ENCODE assay signal across 16 cellular contexts in genomic region chr6:13480631-13481501, GRCh38. TPM values are rescaled to one million over a fixed set of nuclear protein-coding genes. Genes with fewer than 3 reads are reported as not detected.
A peak's percentile ranks its signal among the peaks of the same experiment; 100 is the strongest.
DNase-seq lines count a peak whose midpoint lies in the region; ATAC-seq, FAIRE-seq and TF ChIP-seq lines count a peak whose summit lies in the region.
"Had no signal": no experiment of that assay in that cellular context is flagged by ENCODE, and none has a peak within 500 bp of the region (broad histone marks: within the 10 kb centered on the region; RNA-seq: fewer than 3 reads in every experiment).

No MANE protein-coding gene starts in this region.

- in situ Hi-C loops in GM12878 (cut with MboI) = no loop called here

- RAD21 ChIA-PET in GM12878 (lab: Charles Lee; ENCODE audit: unreplicated experiment) = interaction anchor here (1.0 to 11.8 kb wide), 9 partner anchors 18 to 124 kb away, joined by 3 to 193 read pairs (median 7); no protein-coding TSS in a partner anchor

- BruUV-seq in GM12878 (replicated peaks; lab: Mats Ljungman, UMichigan) = no TSS peak

- WGBS in GM12878 (ENCODE audit: insufficient coverage, insufficient replicate concordance, low lambda C conversion rate, missing lambda C conversion rate) = 81% methylated on average over 6 of the region's 6 CpGs

- CTCF ChIA-PET in GM12878 (lab: Yijun Ruan, JAX) = interaction anchor here (0.8 to 5.5 kb wide), 6 partner anchors 24 to 94 kb away, joined by 3 to 30 read pairs (median 4); partner anchors contain the start of gene SIRT5

- H3K27me3 Mint-ChIP-seq in type B pancreatic cell = peaks cover 26% of the 10 kb centered on the region
- peaks cover 20% of the 10 kb centered on the region for H3K27me3 Mint-ChIP-seq in GM23338 (ENCODE audit: insufficient read depth, low read depth, poor library complexity)
- H3K27me3 Mint-ChIP-seq: stimulated activated naive CD8-positive, alpha-beta T cell treated with anti-CD3 and anti-CD28 coated beads, Interleukin-15, Interleukin-2, amounts not matched to agents 100 ng/mL and 50 ng/mL, for 24 hours had no signal

- H3K4me2 ChIP-seq in GM12878 (ENCODE audit: control insufficient read depth, insufficient read depth) (peak overlapping the region; percentile 58), keratinocyte (ENCODE audit: control insufficient read depth, extremely low read depth, insufficient read depth, low read depth, low read length) (peak overlapping the region; percentile 77), GM23338 (no peak overlapping the region)

- H3K27ac ChIP-seq in left ventricle myocardium inferior (replicated peaks) (peak overlapping the region; percentile 3), GM12878 (ENCODE audit: control insufficient read depth, insufficient read depth) (peak overlapping the region; percentile 49), keratinocyte (ENCODE audit: control insufficient read depth, insufficient read depth, low read length) (peak overlapping the region; percentile 91), GM23338 (ENCODE audit: low read depth) (no peak overlapping the region)

- H3K9ac ChIP-seq in GM12878 (ENCODE audit: control insufficient read depth, insufficient read depth, low read length) (no peak overlapping the region; the same call in 1 of the 2 replicates), keratinocyte (ENCODE audit: control insufficient read depth, extremely low read depth, insufficient read depth, low read length) (peak overlapping the region; percentile 66)

- H3K4me3 Mint-ChIP-seq in type B pancreatic cell (no peak overlapping the region), GM23338 (no peak overlapping the region)
- H3K4me3 Mint-ChIP-seq: stimulated activated naive CD8-positive, alpha-beta T cell treated with anti-CD3 and anti-CD28 coated beads, Interleukin-15, Interleukin-2, amounts not matched to agents 100 ng/mL and 50 ng/mL, for 24 hours; T-cell had no signal

- no peaks in the 10 kb centered on the region for H3K27me3 ChIP-seq in left ventricle myocardium inferior (ENCODE audit: low read depth)
- H3K27me3 ChIP-seq in GM12878 (replicated peaks in 1 of 2; ENCODE audit: control insufficient read depth in 2 of 2, insufficient read depth in 2 of 2, low read length in 1 of 2) = no peaks in the 10 kb centered on the region
- no peaks in the 10 kb centered on the region for H3K27me3 ChIP-seq in keratinocyte (ENCODE audit: control insufficient read depth, extremely low read depth, insufficient read depth, low read length)
- H3K27me3 ChIP-seq in GM23338 (ENCODE audit: insufficient read depth) = peaks cover 30% of the 10 kb centered on the region

- no peak for TF ChIP-seq EP300 in GM12878 (IDR thresholded peaks at IDR 0.05; ENCODE audit: borderline replicate concordance in 1 of 2, control insufficient read depth in 1 of 2, low read depth in 2 of 2, low read length in 2 of 2)

- DNase-seq in left ventricle myocardium inferior = no peak
- DNase-seq in left ventricle myocardium superior = no peak
- no peak for DNase-seq in GM12878 (ENCODE audit: low read depth, low spot score)
- DNase-seq in keratinocyte (ENCODE audit: low read depth, low spot score) = peak; percentile 74
- peak; percentile 31 for DNase-seq in type B pancreatic cell (ENCODE audit: extremely low spot score, unreplicated experiment)
- no peak for DNase-seq in NCI-H1105 treated with DMSO at 0.1 percent for 48 hours (lab: John Stamatoyannopoulos, UW)
- DNase-seq in GM23338 (ENCODE audit: low spot score) = no peak
- DNase-seq: activated CD4-positive, CD25-positive, alpha-beta regulatory T cell; Caco-2; NCI-H1417; occipital lobe; T-cell had no signal

- SMC1A ChIA-PET in GM12878 (lab: Charles Lee; ENCODE audit: uncharacterized antibody, unreplicated experiment) = interaction anchor here (0.9 to 10.5 kb wide), 13 partner anchors 11 to 145 kb away, joined by 3 to 181 read pairs (median 5); partner anchors contain the start of gene SIRT5

- H3K9me1 ChIP-seq in keratinocyte (ENCODE audit: control insufficient read depth, extremely low read depth, insufficient read depth, low read length) = no peaks in the 10 kb centered on the region

- dilution Hi-C loops in keratinocyte (cut with MboI; ENCODE audit: extremely low pct_ligation_motif_present, low sequenced_read_pairs) = no loop called here

- TF ChIP-seq RAD21 in GM12878 (IDR thresholded peaks at IDR 0.05; ENCODE audit: insufficient read depth, low read depth, low read length) = no peak

- H3K36me3 Mint-ChIP-seq in type B pancreatic cell = no peaks in the 10 kb centered on the region
- peaks cover 6% of the 10 kb centered on the region; the same call in 2 of the 3 replicates for H3K36me3 Mint-ChIP-seq in GM23338 (ENCODE audit: low read depth)
- H3K36me3 Mint-ChIP-seq: IgD-negative memory B cell had no signal

- H3F3A ChIP-seq in GM23338 (replicated peaks; ENCODE audit: low read depth) = no peaks in the 10 kb centered on the region

- no peak for ATAC-seq in left ventricle myocardium superior
- ATAC-seq in GM12878 = peak; percentile 2; the same call in 2 of the 3 replicates
- ATAC-seq in GM23338 = no peak
- no peak for ATAC-seq in HG03439 (IDR thresholded peaks at IDR 0.05; ENCODE audit: unreplicated experiment)
- ATAC-seq: T-cell had no signal

- peaks cover 89% of the 10 kb centered on the region for H3K79me2 ChIP-seq in GM12878 (ENCODE audit: control insufficient read depth, insufficient read depth, low read length)
- peaks cover 48% of the 10 kb centered on the region for H3K79me2 ChIP-seq in keratinocyte (ENCODE audit: control insufficient read depth, insufficient read depth, low read length)
- peaks cover 34% of the 10 kb centered on the region for H3K79me2 ChIP-seq in GM23338 (replicated peaks; ENCODE audit: insufficient read depth)

- FAIRE-seq in GM12878 (lab: Jason Lieb, UNC) (peak; percentile 62), keratinocyte (lab: Jason Lieb, UNC) (peak; percentile 68)

- no peaks in the 10 kb centered on the region for H3K9me2 ChIP-seq in GM23338 (ENCODE audit: insufficient read depth)

- H3K4me1 ChIP-seq in left ventricle myocardium inferior (peaks cover 79% of the 10 kb centered on the region), GM12878 (ENCODE audit: control insufficient read depth, insufficient read depth, low read length) (peaks cover 43% of the 10 kb centered on the region), keratinocyte (ENCODE audit: control insufficient read depth, extremely low read depth, insufficient read depth, low read length) (peaks cover 62% of the 10 kb centered on the region), GM23338 (ENCODE audit: insufficient read depth) (peaks cover 10% of the 10 kb centered on the region)
- H3K4me1 ChIP-seq: Caco-2 had no signal

- no peak overlapping the region for H2AFZ ChIP-seq in GM12878 (ENCODE audit: control insufficient read depth, low read depth, low read length)
- peak overlapping the region; percentile 64 for H2AFZ ChIP-seq in keratinocyte (ENCODE audit: control insufficient read depth, low read length)
- no peak overlapping the region for H2AFZ ChIP-seq in GM23338

- H3K36me3 ChIP-seq in left ventricle myocardium inferior (peaks cover 11% of the 10 kb centered on the region), GM12878 (ENCODE audit: control insufficient read depth in 2 of 2, insufficient read depth in 2 of 2, low read length in 1 of 2) (peaks cover 9 to 22% of the 10 kb centered on the region in 2 experiments), keratinocyte (ENCODE audit: control insufficient read depth in 2 of 2, extremely low read depth in 1 of 2, insufficient read depth in 2 of 2, low read length in 2 of 2) (peaks cover 4 to 16% of the 10 kb centered on the region in 2 experiments), GM23338 (ENCODE audit: insufficient read depth) (no peaks in the 10 kb centered on the region)

- POLR2A ChIA-PET in GM12878 (lab: Charles Lee) = interaction anchor here (0.7 to 3.9 kb wide), 10 partner anchors 10 to 144 kb away, joined by 3 to 24 read pairs (median 6); no protein-coding TSS in a partner anchor

- intact Hi-C loops in left ventricle myocardium inferior (cut with micrococcal nuclease) (loop anchor here (10.0 kb wide), 1 partner anchor 56 kb away; no protein-coding TSS in a partner anchor), left ventricle myocardium superior (cut with micrococcal nuclease) (no loop called here), GM12878 (cut with micrococcal nuclease; ENCODE audit: unreplicated experiment) (no loop called here)

- TF ChIP-seq POLR2A in GM12878 (IDR thresholded peaks at IDR 0.05; ENCODE audit: low read depth, low read length) = no peak

- H3K27ac Mint-ChIP-seq in type B pancreatic cell = no peak overlapping the region
- no peak overlapping the region for H3K27ac Mint-ChIP-seq in GM23338
- H3K27ac Mint-ChIP-seq: stimulated activated naive CD8-positive, alpha-beta T cell treated with anti-CD3 and anti-CD28 coated beads, Interleukin-15, Interleukin-2, amounts not matched to agents 100 ng/mL and 50 ng/mL, for 24 hours; T-cell had no signal

- no peak overlapping the region for H3K4me3 ChIP-seq in left ventricle myocardium inferior
- H3K4me3 ChIP-seq in GM12878 = peak overlapping the region; percentile 33; the same call in 1 of the 2 replicates
- peak overlapping the region in 2 of 3 experiments; percentile 19 to 30 for H3K4me3 ChIP-seq in keratinocyte (ENCODE audit: control insufficient read depth in 2 of 3, extremely low read depth in 1 of 3, insufficient read depth in 2 of 3, low read depth in 1 of 3, low read length in 3 of 3)
- H3K4me3 ChIP-seq in GM23338 = no peak overlapping the region
- H3K4me3 ChIP-seq: skin epidermis had no signal

- TF ChIP-seq CTCF in left ventricle myocardium inferior (IDR thresholded peaks at IDR 0.05; ENCODE audit: borderline replicate concordance) (no peak), GM12878 (IDR thresholded peaks at IDR 0.05 in 2 of 3, conservative IDR thresholded peaks at IDR 0.05 in 1 of 3; ENCODE audit: control insufficient read depth in 2 of 3, extremely low read depth in 1 of 3, insufficient read depth in 1 of 3, low read depth in 3 of 3, low read length in 3 of 3) (no peak), keratinocyte (optimal IDR thresholded peaks at IDR 0.05 in 1 of 3, IDR thresholded peaks at IDR 0.05 in 1 of 3, conservative IDR thresholded peaks at IDR 0.05 in 1 of 3; ENCODE audit: extremely low read depth in 1 of 3, insufficient read depth in 2 of 3, low read length in 3 of 3) (no peak), type B pancreatic cell (conservative IDR thresholded peaks at IDR 0.05) (no peak), GM23338 (conservative IDR thresholded peaks at IDR 0.05; ENCODE audit: low read depth in 2 of 2) (no peak)

- H3K9me3 Mint-ChIP-seq in type B pancreatic cell (no peaks in the 10 kb centered on the region), GM23338 (no peaks in the 10 kb centered on the region; the same call in 2 of the 3 replicates)
- H3K9me3 Mint-ChIP-seq: IgD-negative memory B cell; stimulated activated naive CD8-positive, alpha-beta T cell treated with anti-CD3 and anti-CD28 coated beads, Interleukin-15, Interleukin-2, amounts not matched to agents 100 ng/mL and 50 ng/mL, for 24 hours; T-cell had no signal

- H3K9me3 ChIP-seq in left ventricle myocardium inferior (replicated peaks) = no peaks in the 10 kb centered on the region
- H3K9me3 ChIP-seq in GM12878 (replicated peaks; ENCODE audit: control insufficient read depth, insufficient read depth, low read length) = peaks cover 4% of the 10 kb centered on the region; the same call in 2 of the 3 replicates
- no peaks in the 10 kb centered on the region for H3K9me3 ChIP-seq in keratinocyte (ENCODE audit: control insufficient read depth, low read depth, low read length)
- H3K9me3 ChIP-seq: Caco-2 had no signal

- H4K20me1 ChIP-seq in GM12878 (ENCODE audit: control insufficient read depth, insufficient read depth) (no peaks in the 10 kb centered on the region), keratinocyte (ENCODE audit: control insufficient read depth, extremely low read depth, insufficient read depth, low read length) (no peaks in the 10 kb centered on the region), GM23338 (replicated peaks; ENCODE audit: insufficient read depth) (no peaks in the 10 kb centered on the region; the same call in 1 of the 2 replicates)

- H3K4me1 Mint-ChIP-seq in type B pancreatic cell (ENCODE audit: unreplicated experiment) = peaks cover 12% of the 10 kb centered on the region
- peaks cover 31% of the 10 kb centered on the region for H3K4me1 Mint-ChIP-seq in GM23338

RNA-seq across cellular contexts. Expression of gene GFOD1, which starts 6.5 kb away (rescaled TPM):
- total RNA-seq in left ventricle myocardium inferior (51.6 TPM), left ventricle myocardium superior (33.7 TPM), GM12878 (2014; rRNA removed) (16.3 and 16.8 TPM in 2 replicates), GM12878 (2014; rRNA removed; fragmentation: Illumina TruSeq; extraction: Trizol) (14.6 and 15.1 TPM in 2 replicates), GM12878 (2021) (18.0 and 20.6 TPM in 2 replicates), type B pancreatic cell (ENCODE audit: low replicate concordance) (4.1 and 4.8 TPM in 2 replicates)
- 121 and 123 TPM in 2 replicates for total RNA-seq in GM12878 (2013; cell fraction: nucleolus; rRNA removed)
- 5.7 TPM for polyA plus RNA-seq in GM12878 (2011; ENCODE audit: low read depth)
- polyA plus RNA-seq in GM12878 (2011; rRNA removed) (40.1 and 41.4 TPM in 2 replicates), GM12878 (2014; fragmentation: Illumina TruSeq; extraction: Trizol) (9.8 and 10.2 TPM in 2 replicates), GM12878 (2014; fragmentation: Nextera tagmentation; extraction: Ambion mirVana) (1 to 10 TPM; 6.5 to 7.9 TPM), GM12878 (2014; rRNA removed) (14.8 and 16.1 TPM in 2 replicates), GM12878 (2016; fragmentation: Nextera tagmentation; extraction: Ambion mirVana) (10 to 100 TPM; 16.9 to 22.8 TPM), keratinocyte (7.2 to 8.9 TPM (median 7.4 TPM) in 3 replicates), GM23338 (2016; fragmentation: Nextera tagmentation; extraction: Ambion mirVana) (4.1 and 4.9 TPM in 2 replicates)
- 32.8 and 36.8 TPM in 2 replicates for polyA plus RNA-seq in GM12878 (2011; cell fraction: cytosol; rRNA removed)
- polyA plus RNA-seq in GM12878 (2011; cell fraction: nucleus; rRNA removed) = 40.6 and 41.7 TPM in 2 replicates
- 8.8 and 11.5 TPM in 2 replicates for polyA plus RNA-seq in GM12878 (2012)
- 70.4 and 77.3 TPM in 2 replicates for polyA minus RNA-seq in GM12878 (2011; rRNA and poly(A)+ RNA removed)
- 22.9 and 27.3 TPM in 2 replicates for polyA minus RNA-seq in GM12878 (2011; cell fraction: cytosol; rRNA and poly(A)+ RNA removed)
- 48.8 and 86.5 TPM in 2 replicates for polyA minus RNA-seq in GM12878 (2011; cell fraction: nucleus; rRNA and poly(A)+ RNA removed)
- 3.1 TPM for polyA plus RNA-seq in keratinocyte (2011; ENCODE audit: low read depth)
- polyA plus RNA-seq in keratinocyte (2011; cell fraction: cytosol; rRNA removed) = 5.1 and 6.3 TPM in 2 replicates
- polyA plus RNA-seq in keratinocyte (2011; cell fraction: nucleus; rRNA removed) = 16.2 and 16.8 TPM in 2 replicates
- polyA plus RNA-seq in keratinocyte (2012; ENCODE audit: low replicate concordance) = 5.5 and 7.4 TPM in 2 replicates
- polyA minus RNA-seq in keratinocyte = 13.6 to 16.3 TPM (median 15.7 TPM) in 3 replicates
- 11.1 TPM for polyA minus RNA-seq in keratinocyte (2011; cell fraction: cytosol; rRNA and poly(A)+ RNA removed)
- polyA minus RNA-seq in keratinocyte (2011; cell fraction: nucleus; rRNA and poly(A)+ RNA removed) = 18.8 and 27.3 TPM in 2 replicates
- total RNA-seq in GM23338 (2014; rRNA removed; shearing (Covaris generic)) = 12.8 and 13.1 TPM in 2 replicates

Comparison
In these comparisons a context has a peak if more than half of its experiments do, and no peak if none do; other contexts are left out.
1. DNase-seq: peak in keratinocyte (single experiment) and type B pancreatic cell (single experiment); none in left ventricle myocardium inferior (single experiment), left ventricle myocardium superior (single experiment), GM12878 (single experiment), NCI-H1105 treated with DMSO at 0.1 percent for 48 hours (single experiment) and GM23338 (single experiment).
2. H3K4me3 ChIP-seq: peak in GM12878 (single experiment) and keratinocyte (2 of 3); none in left ventricle myocardium inferior (single experiment) and GM23338 (single experiment).